2 cellular contexts compared by ENCODE assay signal in genomic region chr1:236515443-236515958, GRCh38.
TF ChIP-seq lines count a peak whose summit lies in the region.

No MANE protein-coding gene starts in this region.

TF ChIP-seq in A549, 52 proteins besides CTCF, POLR2A, EP300 and RAD21 (continued from another document):
- TF ChIP-seq HOXB13 (CRISPR knock-in tag; IDR thresholded peaks at IDR 0.05; ENCODE audit: low read depth) (no peak), NPAS2 (CRISPR knock-in tag; IDR thresholded peaks at IDR 0.05; ENCODE audit: borderline replicate concordance) (no peak), MAX (IDR thresholded peaks at IDR 0.05) (no peak), RCOR1 (IDR thresholded peaks at IDR 0.05; ENCODE audit: low read depth, low read length) (no peak), RNF2 (IDR thresholded peaks at IDR 0.05; ENCODE audit: borderline replicate concordance, low read depth) (no peak), ELK1 (IDR thresholded peaks at IDR 0.05; ENCODE audit: low read depth, low read length) (no peak), HOXB5 (CRISPR knock-in tag; IDR thresholded peaks at IDR 0.05) (no peak), FOXS1 (CRISPR knock-in tag; IDR thresholded peaks at IDR 0.05) (no peak), EHF (CRISPR knock-in tag; IDR thresholded peaks at IDR 0.05) (no peak)
TF ChIP-seq in A549: peak in this region for 0.

TF ChIP-seq in IMR-90, 13 proteins besides CTCF, POLR2A, EP300 and RAD21 (continued from another document):
- no peak for TF ChIP-seq MAZ (IDR thresholded peaks at IDR 0.05; ENCODE audit: borderline replicate concordance, low read depth, low read length)
- no peak for TF ChIP-seq RFX5 (IDR thresholded peaks at IDR 0.05; ENCODE audit: low read depth, low read length)
- no peak for TF ChIP-seq NFE2L2 (IDR thresholded peaks at IDR 0.05; ENCODE audit: low read depth, low read length)
- no peak for TF ChIP-seq CEBPB (IDR thresholded peaks at IDR 0.05; ENCODE audit: low read depth, low read length)
- no peak for TF ChIP-seq FOS (IDR thresholded peaks at IDR 0.05; ENCODE audit: low read depth, low read length)
- TF ChIP-seq RCOR1 (IDR thresholded peaks at IDR 0.05; ENCODE audit: insufficient replicate concordance, low read length): no peak
- TF ChIP-seq CHD1 (IDR thresholded peaks at IDR 0.05; ENCODE audit: low read depth, low read length): no peak
